In the genomic region with DNA sequence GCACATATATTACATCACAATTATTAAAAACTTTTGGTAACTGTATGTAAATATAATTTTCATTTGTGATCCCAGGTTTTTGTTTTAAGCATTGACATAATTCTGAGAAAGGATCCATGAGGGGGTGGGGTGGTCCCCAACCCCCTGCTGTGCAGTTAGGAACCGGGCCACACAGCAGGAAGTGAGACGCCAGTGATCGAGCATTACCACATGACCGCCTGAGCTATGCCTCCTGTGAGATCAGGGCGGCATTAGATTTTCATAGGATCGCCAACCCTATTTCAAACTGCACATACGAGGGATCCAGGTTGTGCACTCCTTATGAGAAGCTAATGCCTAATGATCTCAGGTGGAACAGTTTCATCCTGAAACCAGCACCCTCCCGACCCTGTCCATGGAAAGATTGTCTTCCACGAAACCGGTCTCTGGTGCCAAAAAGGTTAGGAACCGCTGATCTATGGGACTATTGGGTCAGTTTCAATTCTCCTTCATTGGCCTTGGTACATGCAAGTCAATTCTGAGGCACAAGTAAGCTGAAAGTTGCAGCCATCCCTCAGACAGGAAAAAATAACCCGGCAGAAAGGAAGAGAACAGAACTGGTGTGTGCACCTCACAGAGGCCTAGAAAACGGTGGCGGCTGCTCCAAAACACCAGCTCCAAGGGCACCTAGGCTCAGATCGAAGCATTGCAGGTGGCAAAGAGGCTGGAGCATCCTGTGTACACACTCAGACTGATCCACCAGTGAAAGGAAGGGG, we compare ENCODE assay signal across 19 cellular contexts. TPM values are rescaled to one million over a fixed set of nuclear protein-coding genes. Genes with fewer than 3 reads are reported as not detected.
DNase-seq lines count a peak whose midpoint lies in the region; ATAC-seq, FAIRE-seq and TF ChIP-seq lines count a peak whose summit lies in the region.
"Had no signal": no experiment of that assay in that cellular context is flagged by ENCODE, and none has a peak within 500 bp of the region (broad histone marks: within the 10 kb centered on the region; RNA-seq: fewer than 3 reads in every experiment).

No MANE protein-coding gene starts in this region.

- H3K4me1 Mint-ChIP-seq in stimulated activated naive B cell treated with anti-CD40 and anti-IgM and Interleukin-4, amounts not matched to agents 10 μg/mL and 1 μg/mL and 100 μg/mL, for 72 hours = peaks cover 22 to 36% of the 10 kb centered on the region in 2 donors

- in situ Hi-C loops in GM12878 (cut with MboI) = loop anchor here (25.0 kb wide), 1 partner anchor 694 kb away; a partner anchor contains a TSS

- TF ChIP-seq EP300 in GM12878 (IDR thresholded peaks at IDR 0.05; ENCODE audit: borderline replicate concordance in 1 of 2, control insufficient read depth in 1 of 2, low read depth in 2 of 2, low read length in 2 of 2) = no peak

- H3K4me1 ChIP-seq in GM12878 (ENCODE audit: control insufficient read depth, insufficient read depth, low read length) = peaks cover 11% of the 10 kb centered on the region
- H3K4me1 ChIP-seq: parathyroid adenoma had no signal

- ATAC-seq in GM12878 (no peak), left ventricle myocardium superior (no peak)
- peak; percentile 43 to 50 for ATAC-seq in stimulated activated naive B cell treated with anti-CD40 and anti-IgM and Interleukin-4, amounts not matched to agents 10 μg/mL and 1 μg/mL and 100 μg/mL, for 72 hours (replicated peaks)
- ATAC-seq: gastroesophageal sphincter, Right ventricle myocardium inferior had no signal

- no TSS peak for BruUV-seq in GM12878 (replicated peaks; lab: Mats Ljungman, UMichigan)

- H3K27ac Mint-ChIP-seq in stimulated activated naive B cell treated with anti-CD40 and anti-IgM and Interleukin-4, amounts not matched to agents 10 μg/mL and 1 μg/mL and 100 μg/mL, for 72 hours = peak overlapping the region; percentile 27

- RAD21 ChIA-PET in GM12878 (lab: Charles Lee; ENCODE audit: unreplicated experiment) = interaction anchor here (1.0 to 23.0 kb wide), 7 partner anchors 10 to 520 kb away, joined by 3 to 562 read pairs (median 15); no protein-coding TSS in a partner anchor

- CTCF ChIA-PET in GM12878 (lab: Yijun Ruan, JAX) = interaction anchor here (0.5 to 5.2 kb wide), 9 partner anchors 8 to 287 kb away, joined by 3 to 32 read pairs (median 6); no protein-coding TSS in a partner anchor

- H3K36me3 ChIP-seq in GM12878 (ENCODE audit: control insufficient read depth in 2 of 2, insufficient read depth in 2 of 2, low read length in 1 of 2) = no peaks in the 10 kb centered on the region
- H3K36me3 ChIP-seq: gastroesophageal sphincter had no signal

- peaks cover 16% of the 10 kb centered on the region for H3K79me2 ChIP-seq in GM12878 (ENCODE audit: control insufficient read depth, insufficient read depth, low read length)
- H3K79me2 ChIP-seq: parathyroid adenoma had no signal

- H3K4me3 ChIP-seq in NB4 (ENCODE audit: low read depth, low read length) (no peak overlapping the region), GM12878 (no peak overlapping the region)
- H3K4me3 ChIP-seq: gastroesophageal sphincter, smooth muscle cell had no signal

- H3K27me3 ChIP-seq in GM12878 (replicated peaks in 1 of 2; ENCODE audit: control insufficient read depth in 2 of 2, insufficient read depth in 2 of 2, low read length in 1 of 2) = no peaks in the 10 kb centered on the region
- H3K27me3 ChIP-seq: gastroesophageal sphincter had no signal

- no peak overlapping the region for H3K9ac ChIP-seq in GM12878 (ENCODE audit: control insufficient read depth, insufficient read depth, low read length)
- H3K9ac ChIP-seq: parathyroid adenoma had no signal

- WGBS in GM12878 (ENCODE audit: insufficient coverage, insufficient replicate concordance, low lambda C conversion rate, missing lambda C conversion rate) = 73% methylated on average over 15 of the region's 15 CpGs

- H3K27ac ChIP-seq in GM12878 (ENCODE audit: control insufficient read depth, insufficient read depth) = peak overlapping the region; percentile 10
- H3K27ac ChIP-seq: gastroesophageal sphincter, parathyroid adenoma had no signal

- peak overlapping the region; percentile 61 for H2AFZ ChIP-seq in GM12878 (ENCODE audit: control insufficient read depth, low read depth, low read length)
- H2AFZ ChIP-seq: parathyroid adenoma had no signal

- peaks cover 0 to 3% of the 10 kb centered on the region in 2 donors for H3K36me3 Mint-ChIP-seq in stimulated activated naive B cell treated with anti-CD40 and anti-IgM and Interleukin-4, amounts not matched to agents 10 μg/mL and 1 μg/mL and 100 μg/mL, for 72 hours

- peaks cover 0 to 18% of the 10 kb centered on the region in 2 donors for H3K27me3 Mint-ChIP-seq in stimulated activated naive B cell treated with anti-CD40 and anti-IgM and Interleukin-4, amounts not matched to agents 10 μg/mL and 1 μg/mL and 100 μg/mL, for 72 hours

- no peak for TF ChIP-seq CTCF in NB4 (IDR thresholded peaks at IDR 0.05; ENCODE audit: low read depth, low read length)
- no peak for TF ChIP-seq CTCF in GM12878 (IDR thresholded peaks at IDR 0.05 in 2 of 3, conservative IDR thresholded peaks at IDR 0.05 in 1 of 3; ENCODE audit: control insufficient read depth in 2 of 3, extremely low read depth in 1 of 3, insufficient read depth in 1 of 3, low read depth in 3 of 3, low read length in 3 of 3)

- H3K4me2 ChIP-seq in GM12878 (ENCODE audit: control insufficient read depth, insufficient read depth) = peak overlapping the region; percentile 38
- H3K4me2 ChIP-seq: smooth muscle cell had no signal

- POLR2A ChIA-PET in GM12878 (lab: Charles Lee) = interaction anchor here (1.2 to 12.7 kb wide), 5 partner anchors 10 to 123 kb away, joined by 3 to 138 read pairs (median 4); no protein-coding TSS in a partner anchor

- TF ChIP-seq POLR2A in NB4 (IDR thresholded peaks at IDR 0.05; ENCODE audit: extremely low read depth, insufficient read length) = no peak
- TF ChIP-seq POLR2A in GM12878 (IDR thresholded peaks at IDR 0.05; ENCODE audit: low read depth, low read length) = no peak

- DNase-seq in activated CD8-positive, alpha-beta memory T cell treated with anti-CD3 and anti-CD28 coated beads for 24 hours = peak; percentile 67
- no peak for DNase-seq in activated CD8-positive, alpha-beta memory T cell treated with anti-CD3 and anti-CD28 coated beads, Interleukin-2, amount 50 U/mL, for 48 hours
- DNase-seq in NB4 (ENCODE audit: low read depth) = peak; percentile 39
- no peak for DNase-seq in GM12878 (ENCODE audit: low read depth, low spot score)
- DNase-seq in stimulated activated naive B cell treated with anti-CD40 and anti-IgM and Interleukin-4, amounts not matched to agents 10 μg/mL and 1 μg/mL and 100 μg/mL, for 72 hours = no peak
- no peak for DNase-seq in NOMO-1 (lab: John Stamatoyannopoulos, UW; ENCODE audit: unreplicated experiment in 2 of 2)
- no peak for DNase-seq in left ventricle myocardium superior
- DNase-seq in NCI-H526 (lab: John Stamatoyannopoulos, UW) = no peak
- DNase-seq: activated gamma-delta T cell, DMS153, H7, Karpas-422, NCI-H1930 had no signal

- no peaks in the 10 kb centered on the region; the same call in 2 of the 3 replicates for H3K9me3 ChIP-seq in GM12878 (replicated peaks; ENCODE audit: control insufficient read depth, insufficient read depth, low read length)
- H3K9me3 ChIP-seq: gastroesophageal sphincter had no signal

- no peaks in the 10 kb centered on the region for H3K9me3 Mint-ChIP-seq in stimulated activated naive B cell treated with anti-CD40 and anti-IgM and Interleukin-4, amounts not matched to agents 10 μg/mL and 1 μg/mL and 100 μg/mL, for 72 hours

- FAIRE-seq in GM12878 (lab: Jason Lieb, UNC) = no peak
- FAIRE-seq: endometrium, TTC549 had no signal

- no peaks in the 10 kb centered on the region for H4K20me1 ChIP-seq in GM12878 (ENCODE audit: control insufficient read depth, insufficient read depth)

- intact Hi-C loops in GM12878 (cut with micrococcal nuclease; ENCODE audit: unreplicated experiment) = no loop called here
- intact Hi-C loops in left ventricle myocardium superior (cut with micrococcal nuclease) = no loop called here

- TF ChIP-seq RAD21 in GM12878 (IDR thresholded peaks at IDR 0.05; ENCODE audit: insufficient read depth, low read depth, low read length) = no peak

- SMC1A ChIA-PET in GM12878 (lab: Charles Lee; ENCODE audit: uncharacterized antibody, unreplicated experiment) = interaction anchor here (0.5 to 24.6 kb wide), 8 partner anchors 15 to 520 kb away, joined by 3 to 595 read pairs (median 4); no protein-coding TSS in a partner anchor

- H3K4me3 Mint-ChIP-seq in stimulated activated naive B cell treated with anti-CD40 and anti-IgM and Interleukin-4, amounts not matched to agents 10 μg/mL and 1 μg/mL and 100 μg/mL, for 72 hours = no peak overlapping the region

TF ChIP-seq in GM12878, 131 proteins besides CTCF, POLR2A, EP300 and RAD21 (continues in another document):
- TF ChIP-seq, protein P1, sequence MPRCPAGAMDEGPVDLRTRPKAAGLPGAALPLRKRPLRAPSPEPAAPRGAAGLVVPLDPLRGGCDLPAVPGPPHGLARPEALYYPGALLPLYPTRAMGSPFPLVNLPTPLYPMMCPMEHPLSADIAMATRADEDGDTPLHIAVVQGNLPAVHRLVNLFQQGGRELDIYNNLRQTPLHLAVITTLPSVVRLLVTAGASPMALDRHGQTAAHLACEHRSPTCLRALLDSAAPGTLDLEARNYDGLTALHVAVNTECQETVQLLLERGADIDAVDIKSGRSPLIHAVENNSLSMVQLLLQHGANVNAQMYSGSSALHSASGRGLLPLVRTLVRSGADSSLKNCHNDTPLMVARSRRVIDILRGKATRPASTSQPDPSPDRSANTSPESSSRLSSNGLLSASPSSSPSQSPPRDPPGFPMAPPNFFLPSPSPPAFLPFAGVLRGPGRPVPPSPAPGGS (IDR thresholded peaks at IDR 0.05; ENCODE audit: borderline replicate concordance, insufficient read depth, low read depth, low read length, poor library complexity, severe bottlenecking) = no peak
- TF ChIP-seq IKZF1 (conservative IDR thresholded peaks at IDR 0.05) = 0 out of 2 replicates have a peak, but pooled peaks have one; percentile 16

RNA-seq across cellular contexts. Expression of a gene that starts 7.0 kb away (rescaled TPM):
- 726 and 815 TPM in 2 replicates for total RNA-seq in GM12878 (2013; cell fraction: nucleolus; rRNA removed)
- total RNA-seq in GM12878 (2014; rRNA removed) = 20,095 and 20,513 TPM in 2 replicates
- 14,081 and 14,526 TPM in 2 replicates for total RNA-seq in GM12878 (2014; rRNA removed; fragmentation: Illumina TruSeq; extraction: Trizol)
- total RNA-seq in GM12878 (2021) = 15,676 and 15,778 TPM in 2 replicates
- 20,663 TPM for polyA plus RNA-seq in GM12878 (2011; ENCODE audit: low read depth)
- polyA plus RNA-seq in GM12878 (2011; rRNA removed) = 13,924 and 13,999 TPM in 2 replicates
- 6,321 and 8,073 TPM in 2 replicates for polyA plus RNA-seq in GM12878 (2011; cell fraction: cytosol; rRNA removed)
- polyA plus RNA-seq in GM12878 (2011; cell fraction: nucleus; rRNA removed) = 2,770 and 4,943 TPM in 2 replicates
- 18,326 and 24,333 TPM in 2 replicates for polyA plus RNA-seq in GM12878 (2012)
- 22,521 and 25,739 TPM in 2 replicates for polyA plus RNA-seq in GM12878 (2014; fragmentation: Illumina TruSeq; extraction: Trizol)
- polyA plus RNA-seq in GM12878 (2014; fragmentation: Nextera tagmentation; extraction: Ambion mirVana) = over 10,000 TPM; 32,576 to 35,408 TPM
- polyA plus RNA-seq in GM12878 (2014; rRNA removed) = 21,672 and 21,926 TPM in 2 replicates
- polyA plus RNA-seq in GM12878 (2016; fragmentation: Nextera tagmentation; extraction: Ambion mirVana) = over 10,000 TPM; 35,271 to 37,234 TPM
- polyA minus RNA-seq in GM12878 (2011; rRNA and poly(A)+ RNA removed) = 5,151 and 6,646 TPM in 2 replicates
- polyA minus RNA-seq in GM12878 (2011; cell fraction: cytosol; rRNA and poly(A)+ RNA removed) = 2,250 and 2,391 TPM in 2 replicates
- 1,575 and 1,669 TPM in 2 replicates for polyA minus RNA-seq in GM12878 (2011; cell fraction: nucleus; rRNA and poly(A)+ RNA removed)
- 942 TPM for total RNA-seq in left ventricle myocardium superior

Comparison
In these comparisons a context has a peak if more than half of its experiments do, and no peak if none do; other contexts are left out.
1. DNase-seq: peak in activated CD8-positive, alpha-beta memory T cell treated with anti-CD3 and anti-CD28 coated beads for 24 hours (single experiment) and NB4 (single experiment); none in activated CD8-positive, alpha-beta memory T cell treated with anti-CD3 and anti-CD28 coated beads, Interleukin-2, amount 50 U/mL, for 48 hours (single experiment), GM12878 (single experiment), stimulated activated naive B cell treated with anti-CD40 and anti-IgM and Interleukin-4, amounts not matched to agents 10 μg/mL and 1 μg/mL and 100 μg/mL, for 72 hours (single experiment), NOMO-1 (0 of 2), left ventricle myocardium superior (single experiment) and NCI-H526 (0 of 2).
2. ATAC-seq: peak in stimulated activated naive B cell treated with anti-CD40 and anti-IgM and Interleukin-4, amounts not matched to agents 10 μg/mL and 1 μg/mL and 100 μg/mL, for 72 hours (2 of 2); none in GM12878 (single experiment) and left ventricle myocardium superior (single experiment).